36 cellular contexts compared by ENCODE assay signal in genomic region chr1:46380508-46380907, GRCh38. TPM values are rescaled to one million over a fixed set of nuclear protein-coding genes. Genes with fewer than 3 reads are reported as not detected.
"Had no signal": no experiment of that assay in that cellular context is flagged by ENCODE, and none has a peak within 500 bp of the region (broad histone marks: within the 10 kb centered on the region; RNA-seq: fewer than 3 reads in every experiment).

No MANE protein-coding gene starts in this region.

- H3K4me2 ChIP-seq: KMS-11 had no signal

- H3K9ac ChIP-seq: KMS-11 had no signal

- DNase-seq: Kasumi-1, MG63, MM.1S, MV-4-11, NCI-H1048, NCI-H1092, NCI-H1092 treated with DMSO at 0.1 percent for 48 hours, NCI-H1105, NCI-H1105 treated with DMSO at 0.1 percent for 48 hours, NCI-H1417, NCI-H1417 treated with DMSO at 0.1 percent for 48 hours, NCI-H1436, NCI-H1436 treated with DMSO at 0.1 percent for 48 hours, NCI-H146, NCI-H1694, NCI-H1694 treated with DMSO at 0.1 percent for 48 hours, NCI-H187, NCI-H187 treated with DMSO at 0.1 percent for 48 hours, NCI-H1930, NCI-H2029, NCI-H2029 treated with DMSO at 0.1 percent for 48 hours, NCI-H2081, NCI-H2081 treated with DMSO at 0.1 percent for 48 hours, NCI-H2107, NCI-H2171, NCI-H2171 treated with DMSO at 0.1 percent for 48 hours, NCI-H2227 treated with DMSO at 0.1 percent for 48 hours, NCI-H226, NCI-H345, NCI-H446, NCI-H446 treated with DMSO at 0.1 percent for 48 hours, NCI-H510A, NCI-H510A treated with DMSO at 0.1 percent for 48 hours, NCI-H524 had no signal

- H3K27me3 ChIP-seq: MG63 had no signal

- H3K27ac ChIP-seq: KMS-11 had no signal

- H3K36me3 ChIP-seq: MG63 had no signal

- H3K4me3 ChIP-seq: MG63 had no signal

- H3K9me3 ChIP-seq: MG63 had no signal

RNA-seq across cellular contexts. Expression of gene FAAH, which starts 13.6 kb away (rescaled TPM):
- total RNA-seq: LHCN-M2 had no signal
